8 cellular contexts compared by ENCODE assay signal in genomic region chr1:109490029-109490933, GRCh38. TPM values are rescaled to one million over a fixed set of nuclear protein-coding genes. Genes with fewer than 3 reads are reported as not detected.
DNase-seq lines count a peak whose midpoint lies in the region; ATAC-seq and TF ChIP-seq lines count a peak whose summit lies in the region.

No MANE protein-coding gene starts in this region.

- H3K4me3 ChIP-seq in HL-60 (replicated peaks; ENCODE audit: insufficient read depth, low read length) (no peak overlapping the region), Peyer's patch (no peak overlapping the region), fibroblast of pulmonary artery (replicated peaks; ENCODE audit: low read depth, low read length) (no peak overlapping the region), vagina (no peak overlapping the region)

- intact Hi-C loops in vagina (cut with DNase I), result no loop called here
- intact Hi-C loops in posterior vena cava (cut with DNase I), result loop anchor here in 1 of 2 donors (2.0 kb wide), 1 partner anchor 43 kb away; no protein-coding TSS in a partner anchor

- H3K36me3 ChIP-seq in Peyer's patch, result peaks cover 0 to 21% (median 0%) of the 10 kb centered on the region in 3 donors
- H3K36me3 ChIP-seq in vagina, result peaks cover 0 to under 1% of the 10 kb centered on the region in 2 donors

- TF ChIP-seq POLR2A in Peyer's patch (IDR thresholded peaks at IDR 0.05) (no peak), vagina (IDR thresholded peaks at IDR 0.05) (no peak)

- H3K4me1 ChIP-seq in Peyer's patch (peaks cover 2 to 16% (median 9%) of the 10 kb centered on the region in 4 donors), vagina (peaks cover 17% of the 10 kb centered on the region)

- DNase-seq in DMS 273 treated with DMSO at 0.1 percent for 48 hours (lab: John Stamatoyannopoulos, UW) (peak; percentile 26), HL-60 (ENCODE audit: low read depth in 1 of 2, low spot score in 1 of 2) (peak in 1 of 2 experiments; percentile 69), Peyer's patch (peak; percentile 70 to 89 (median 75)), activated T-helper 1 cell treated with Interleukin-2 at 50 U/mL for 16 hours (ENCODE audit: low read depth) (peak; percentile 45), fibroblast of pulmonary artery (ENCODE audit: low read depth) (peak; percentile 77), omental fat pad (ENCODE audit: low spot score) (peak; percentile 68), vagina (ENCODE audit: extremely low spot score in 2 of 2) (no peak), posterior vena cava (ENCODE audit: low spot score) (no peak)

- H3K27me3 ChIP-seq in HL-60 (ENCODE audit: insufficient read depth, poor library complexity, severe bottlenecking), result no peaks in the 10 kb centered on the region
- no peaks in the 10 kb centered on the region for H3K27me3 ChIP-seq in Peyer's patch
- H3K27me3 ChIP-seq in vagina, result no peaks in the 10 kb centered on the region

- TF ChIP-seq CTCF in HL-60 (IDR thresholded peaks at IDR 0.05; ENCODE audit: insufficient read depth, low read length) (peak; percentile 85), Peyer's patch (IDR thresholded peaks at IDR 0.05) (peak; percentile 51 to 87 (median 78)), fibroblast of pulmonary artery (IDR thresholded peaks at IDR 0.05; ENCODE audit: low read length, missing control alignments) (peak; percentile 98), omental fat pad (IDR thresholded peaks at IDR 0.05) (no peak), vagina (IDR thresholded peaks at IDR 0.05) (peak; percentile 30 to 74 (median 58))

- peak; percentile 56 for ATAC-seq in omental fat pad (ENCODE audit: low FRiP score)

- H3K27ac ChIP-seq in HL-60 (replicated peaks) (no peak overlapping the region), Peyer's patch (no peak overlapping the region), vagina (no peak overlapping the region)

- no peaks in the 10 kb centered on the region for H3K9me3 ChIP-seq in Peyer's patch
- H3K9me3 ChIP-seq in vagina, result no peaks in the 10 kb centered on the region

RNA-seq across cellular contexts. Expression of gene CYB561D1, which starts 3.6 kb away (rescaled TPM):
- total RNA-seq in Peyer's patch (10 to 100 TPM in 3 of 4 donors, 1 to 10 TPM in 1; 1.7 to 24.0 (median 20.9) TPM), omental fat pad (10 to 100 TPM in 1 of 4 donors, 1 to 10 TPM in 3; 6.1 to 12.0 (median 8.4) TPM), vagina (8.3 TPM), posterior vena cava (10 to 100 TPM; 10.5 to 11.3 TPM)

RNA-seq across cellular contexts. Expression of gene ATXN7L2, which starts 6.6 kb away (rescaled TPM):
- 10 to 100 TPM in 1 of 4 donors, 1 to 10 TPM in 3; 2.3 to 12.7 (median 7.3) TPM for total RNA-seq in Peyer's patch
- 1 to 10 TPM; 3.5 to 5.3 (median 4.7) TPM for total RNA-seq in omental fat pad
- 4.9 TPM for total RNA-seq in vagina
- total RNA-seq in posterior vena cava, result 1 to 10 TPM; 2.7 to 3.3 TPM

RNA-seq across cellular contexts. Expression of gene AMIGO1, which starts 19.2 kb away (rescaled TPM):
- total RNA-seq in Peyer's patch (1 to 10 TPM; 2.5 to 7.4 (median 5.0) TPM), omental fat pad (10 to 100 TPM in 1 of 4 donors, 1 to 10 TPM in 3; 2.4 to 10.6 (median 5.9) TPM), vagina (6.4 TPM), posterior vena cava (1 to 10 TPM; 3.6 to 5.2 TPM)

RNA-seq across cellular contexts. Expression of gene SYPL2, which starts 23.9 kb away (rescaled TPM):
- total RNA-seq in Peyer's patch, result under 1 TPM in 1 of 4 donors, not detected in 3; 0.67 TPM
- 1 to 10 TPM; 1.7 to 3.7 (median 2.2) TPM for total RNA-seq in omental fat pad
- 1.5 TPM for total RNA-seq in vagina
- 1 to 10 TPM; 2.1 to 9.0 TPM for total RNA-seq in posterior vena cava

RNA-seq across cellular contexts. Expression of gene GPR61, which starts 49.4 kb away (rescaled TPM):
- under 1 TPM in 1 of 4 donors, not detected in 3; 0.40 TPM for total RNA-seq in Peyer's patch
- total RNA-seq in omental fat pad, result not detected
- not detected for total RNA-seq in vagina
- not detected for total RNA-seq in posterior vena cava

Comparison
In these comparisons a context has a peak if more than half of its experiments do, and no peak if none do; other contexts are left out.
1. DNase-seq: peak in DMS 273 treated with DMSO at 0.1 percent for 48 hours (single experiment), Peyer's patch (3 of 3), activated T-helper 1 cell treated with Interleukin-2 at 50 U/mL for 16 hours (single experiment), fibroblast of pulmonary artery (single experiment) and omental fat pad (single experiment); none in vagina (0 of 2) and posterior vena cava (single experiment).
2. CTCF ChIP-seq: peak in HL-60 (single experiment), Peyer's patch (6 of 6), fibroblast of pulmonary artery (single experiment) and vagina (3 of 3); none in omental fat pad (0 of 3).